ENCODE assay signal across 17 cellular contexts in genomic region chr2:232884001-232884421, GRCh38. TPM values are rescaled to one million over a fixed set of nuclear protein-coding genes. Genes with fewer than 3 reads are reported as not detected.
A peak's percentile ranks its signal among the peaks of the same experiment; 100 is the strongest.
DNase-seq lines count a peak whose midpoint lies in the region; ATAC-seq, FAIRE-seq and TF ChIP-seq lines count a peak whose summit lies in the region.
"Had no signal": no experiment of that assay in that cellular context is flagged by ENCODE, and none has a peak within 500 bp of the region (broad histone marks: within the 10 kb centered on the region; RNA-seq: fewer than 3 reads in every experiment).

No MANE protein-coding gene starts in this region.

- no peak overlapping the region for H2AK5ac ChIP-seq in neuronal stem cell (ENCODE audit: low read depth, low read length)

- H3K27ac Mint-ChIP-seq in activated naive CD8-positive, alpha-beta T cell treated with anti-CD3 and anti-CD28 coated beads, Interleukin-2, amount 10 ng/mL, durations not matched to agents 7 days and 5 days: peak overlapping the region; percentile 48
- H3K27ac Mint-ChIP-seq in activated naive CD8-positive, alpha-beta T cell treated with anti-CD3 and anti-CD28 coated beads, Interleukin-2, amount 50 U/mL, for 24 hours: no peak overlapping the region
- H3K27ac Mint-ChIP-seq: CD4-positive, CD25-positive, alpha-beta regulatory T cell had no signal

- no peak overlapping the region for H2BK120ac ChIP-seq in neuronal stem cell (ENCODE audit: low read depth, low read length)

- TF ChIP-seq CTCF in C4-2B (conservative IDR thresholded peaks at IDR 0.05) (no peak), bronchial epithelial cell (IDR thresholded peaks at IDR 0.05; ENCODE audit: insufficient read depth, low read length, severe bottlenecking) (no peak)

- H3K27ac ChIP-seq in C4-2B (peak overlapping the region; percentile 66), neuronal stem cell (replicated peaks; ENCODE audit: low read length) (no peak overlapping the region)

- ATAC-seq in activated naive CD8-positive, alpha-beta T cell treated with anti-CD3 and anti-CD28 coated beads, Interleukin-2, amount 10 ng/mL, durations not matched to agents 7 days and 5 days (ENCODE audit: low read depth): no peak
- no peak for ATAC-seq in activated naive CD8-positive, alpha-beta T cell treated with anti-CD3 and anti-CD28 coated beads, Interleukin-2, amount 50 U/mL, for 24 hours
- no peak for ATAC-seq in HG03139 (IDR thresholded peaks at IDR 0.05; ENCODE audit: unreplicated experiment)
- ATAC-seq: A549 had no signal

- H4K8ac ChIP-seq in neuronal stem cell (ENCODE audit: low read depth, low read length): no peak overlapping the region

- H3K36me3 ChIP-seq in bronchial epithelial cell (ENCODE audit: control insufficient read depth, insufficient read depth, low read length) (no peaks in the 10 kb centered on the region), neuronal stem cell (replicated peaks in 1 of 2; ENCODE audit: control insufficient read depth in 2 of 2, insufficient read depth in 2 of 2, low read length in 2 of 2) (no peaks in the 10 kb centered on the region)
- H3K36me3 ChIP-seq: BE2C, MG63 had no signal

- H3K9ac ChIP-seq in neuronal stem cell (ENCODE audit: low read depth, low read length, poor library complexity): peak overlapping the region; percentile 1

- no peak overlapping the region for H2BK15ac ChIP-seq in neuronal stem cell (ENCODE audit: low read length)

- no peaks in the 10 kb centered on the region for H3K36me3 Mint-ChIP-seq in activated naive CD8-positive, alpha-beta T cell treated with anti-CD3 and anti-CD28 coated beads, Interleukin-2, amount 10 ng/mL, durations not matched to agents 7 days and 5 days
- H3K36me3 Mint-ChIP-seq in activated naive CD8-positive, alpha-beta T cell treated with anti-CD3 and anti-CD28 coated beads, Interleukin-2, amount 50 U/mL, for 24 hours (ENCODE audit: low read depth): no peaks in the 10 kb centered on the region
- H3K36me3 Mint-ChIP-seq: CD4-positive, CD25-positive, alpha-beta regulatory T cell had no signal

- H3K4me3 Mint-ChIP-seq in activated naive CD8-positive, alpha-beta T cell treated with anti-CD3 and anti-CD28 coated beads, Interleukin-2, amount 10 ng/mL, durations not matched to agents 7 days and 5 days: no peak overlapping the region
- H3K4me3 Mint-ChIP-seq in activated naive CD8-positive, alpha-beta T cell treated with anti-CD3 and anti-CD28 coated beads, Interleukin-2, amount 50 U/mL, for 24 hours: no peak overlapping the region
- H3K4me3 Mint-ChIP-seq: CD4-positive, CD25-positive, alpha-beta regulatory T cell had no signal

- H2BK5ac ChIP-seq in neuronal stem cell (ENCODE audit: low read length): no peak overlapping the region

- H3K23ac ChIP-seq in neuronal stem cell (ENCODE audit: low read depth, low read length, poor library complexity): peak overlapping the region; percentile 1

- POLR2A ChIA-PET in activated naive CD8-positive, alpha-beta T cell treated with anti-CD3 and anti-CD28 coated beads, Interleukin-2, amount 10 ng/mL, durations not matched to agents 7 days and 5 days (lab: Charles Lee): no interaction called here

- H2BK12ac ChIP-seq in neuronal stem cell (ENCODE audit: low read length): no peak overlapping the region

- H2AFZ ChIP-seq in neuronal stem cell (ENCODE audit: low read length): no peak overlapping the region

- H3K4ac ChIP-seq in neuronal stem cell (ENCODE audit: low read length): no peak overlapping the region

- no peak overlapping the region for H3K4me2 ChIP-seq in neuronal stem cell (ENCODE audit: insufficient read depth, low read length, poor library complexity, severe bottlenecking)
- H3K4me2 ChIP-seq: A549 had no signal

- peak overlapping the region; percentile 21 for H3K18ac ChIP-seq in neuronal stem cell (ENCODE audit: low read length)

- H3K27me3 Mint-ChIP-seq in activated naive CD8-positive, alpha-beta T cell treated with anti-CD3 and anti-CD28 coated beads, Interleukin-2, amount 10 ng/mL, durations not matched to agents 7 days and 5 days: no peaks in the 10 kb centered on the region
- H3K27me3 Mint-ChIP-seq in activated naive CD8-positive, alpha-beta T cell treated with anti-CD3 and anti-CD28 coated beads, Interleukin-2, amount 50 U/mL, for 24 hours: no peaks in the 10 kb centered on the region

- H3K4me1 ChIP-seq in neuronal stem cell (ENCODE audit: control insufficient read depth in 2 of 2, insufficient read depth in 1 of 2, low read depth in 1 of 2, low read length in 2 of 2): no peaks in the 10 kb centered on the region
- H3K4me1 ChIP-seq: BE2C had no signal

- no peaks in the 10 kb centered on the region for H3K79me1 ChIP-seq in neuronal stem cell (ENCODE audit: low read depth, low read length)

- no peaks in the 10 kb centered on the region for H3K9me3 Mint-ChIP-seq in activated naive CD8-positive, alpha-beta T cell treated with anti-CD3 and anti-CD28 coated beads, Interleukin-2, amount 10 ng/mL, durations not matched to agents 7 days and 5 days
- no peaks in the 10 kb centered on the region for H3K9me3 Mint-ChIP-seq in activated naive CD8-positive, alpha-beta T cell treated with anti-CD3 and anti-CD28 coated beads, Interleukin-2, amount 50 U/mL, for 24 hours
- H3K9me3 Mint-ChIP-seq: CD4-positive, CD25-positive, alpha-beta regulatory T cell had no signal

- FAIRE-seq in bronchial epithelial cell (lab: Jason Lieb, UNC): peak; percentile 68
- FAIRE-seq: A549 had no signal

- DNase-seq in activated naive CD8-positive, alpha-beta T cell treated with anti-CD3 and anti-CD28 coated beads, Interleukin-2, amount 10 ng/mL, durations not matched to agents 7 days and 5 days: peak; percentile 18
- DNase-seq in activated naive CD8-positive, alpha-beta T cell treated with anti-CD3 and anti-CD28 coated beads, Interleukin-2, amount 50 U/mL, for 24 hours: no peak
- no peak for DNase-seq in bronchial epithelial cell (ENCODE audit: low read depth)
- DNase-seq in neuronal stem cell (ENCODE audit: low spot score): no peak
- no peak for DNase-seq in HuH-7.5 (ENCODE audit: low spot score)
- DNase-seq: BE2C; CD4-positive, CD25-positive, alpha-beta regulatory T cell; DMS79; MG63; NCI-H1417 treated with DMSO at 0.1 percent for 48 hours; NCI-H187; NCI-H446; NCI-H526; SHP77 had no signal

- no peak overlapping the region for H3K14ac ChIP-seq in neuronal stem cell (ENCODE audit: low read length)

- H3K4me3 ChIP-seq in bronchial epithelial cell (ENCODE audit: low read depth, low read length) (no peak overlapping the region), neuronal stem cell (ENCODE audit: low read length in 2 of 2) (peak overlapping the region in 1 of 2 donors; percentile 24)
- H3K4me3 ChIP-seq: A549, MG63 had no signal

- H3K27me3 ChIP-seq in bronchial epithelial cell (ENCODE audit: control insufficient read depth, insufficient read depth, low read length) (no peaks in the 10 kb centered on the region), neuronal stem cell (ENCODE audit: control insufficient read depth in 3 of 3, insufficient read depth in 3 of 3, low read depth in 1 of 3, low read length in 3 of 3) (no peaks in the 10 kb centered on the region)
- H3K27me3 ChIP-seq: BE2C, MG63 had no signal

- no peak overlapping the region for H4K91ac ChIP-seq in neuronal stem cell (ENCODE audit: low read depth, low read length, poor library complexity)

- WGBS in neuronal stem cell (ENCODE audit: extremely low coverage in 2 of 2, insufficient read length in 2 of 2, insufficient replicate concordance in 1 of 2), 2 donors: no CpG with 5 or more reads among the region's 11 CpGs

- H3K4me1 Mint-ChIP-seq in activated naive CD8-positive, alpha-beta T cell treated with anti-CD3 and anti-CD28 coated beads, Interleukin-2, amount 10 ng/mL, durations not matched to agents 7 days and 5 days: no peaks in the 10 kb centered on the region
- H3K4me1 Mint-ChIP-seq in activated naive CD8-positive, alpha-beta T cell treated with anti-CD3 and anti-CD28 coated beads, Interleukin-2, amount 50 U/mL, for 24 hours: no peaks in the 10 kb centered on the region
- H3K4me1 Mint-ChIP-seq: CD4-positive, CD25-positive, alpha-beta regulatory T cell had no signal

- peaks cover 0 to 6% of the 10 kb centered on the region in 2 donors for H3K9me3 ChIP-seq in neuronal stem cell (replicated peaks in 1 of 2; ENCODE audit: control insufficient read depth in 2 of 2, insufficient read depth in 1 of 2, low read depth in 1 of 2, low read length in 2 of 2)
- H3K9me3 ChIP-seq: A549, BE2C, MG63 had no signal

RNA-seq across cellular contexts. Expression of gene SNORC, which starts 13.9 kb away (rescaled TPM):
- 1 to 10 TPM; 1.5 to 2.1 TPM for total RNA-seq in activated naive CD8-positive, alpha-beta T cell treated with anti-CD3 and anti-CD28 coated beads, Interleukin-2, amount 10 ng/mL, durations not matched to agents 7 days and 5 days
- total RNA-seq in bronchial epithelial cell: 0.53 and 1.0 TPM in 2 replicates
- polyA plus RNA-seq in neuronal stem cell (2013, experiment 1 of 2): 2.1 TPM
- polyA plus RNA-seq in neuronal stem cell (2013, experiment 2 of 2): 2.9 TPM
